ENCODE assay signal across 8 cellular contexts in the genomic region with DNA sequence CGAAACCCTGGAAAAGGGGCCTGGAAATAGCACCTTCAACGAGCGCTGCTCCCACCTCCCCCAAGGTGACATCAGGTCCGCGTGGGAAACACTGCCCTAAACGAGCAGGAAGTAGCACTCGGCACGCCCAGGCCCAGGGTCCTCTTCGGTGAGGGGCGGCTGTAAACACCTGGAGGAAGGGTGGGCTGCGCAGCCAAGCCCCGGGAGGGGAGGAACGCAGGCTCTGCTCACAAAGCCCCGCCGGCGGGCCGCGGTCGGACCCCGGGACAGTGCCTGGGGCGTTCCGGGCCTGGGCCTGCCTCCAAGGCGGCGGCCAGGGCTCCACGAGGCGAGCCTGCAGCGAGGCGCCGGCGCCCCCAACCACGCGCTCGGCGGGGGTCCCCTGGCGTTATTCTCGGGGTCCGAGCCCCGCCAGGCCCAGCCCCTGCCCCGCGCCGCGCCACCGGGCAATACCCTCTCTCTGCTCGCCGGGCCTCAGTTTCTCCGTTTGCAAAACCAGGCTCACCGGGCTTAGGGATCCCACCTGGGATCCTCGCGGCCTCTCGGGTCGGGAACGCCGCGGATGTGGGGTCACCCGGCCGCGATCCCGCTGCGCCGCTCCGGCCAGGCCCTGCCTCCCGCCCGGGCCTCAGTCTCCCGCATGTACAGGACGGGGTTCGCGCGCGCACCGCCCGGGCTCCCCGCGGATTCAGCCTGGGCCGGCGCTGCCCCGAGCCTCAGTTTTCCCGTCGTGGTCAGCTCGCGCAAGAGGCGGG. TPM values are rescaled to one million over a fixed set of nuclear protein-coding genes. Genes with fewer than 3 reads are reported as not detected.
DNase-seq lines count a peak whose midpoint lies in the region; ATAC-seq and TF ChIP-seq lines count a peak whose summit lies in the region.

No MANE protein-coding gene starts in this region.

- DNase-seq in COR-L47 (lab: John Stamatoyannopoulos, UW) (peak; percentile 47), NCI-H226 (peak; percentile 38), fibroblast of pulmonary artery (ENCODE audit: low read depth) (peak; percentile 28), trophoblast cell (peak in 1 of 2 donors; percentile 43), putamen (ENCODE audit: low spot score) (no peak), cerebellum (ENCODE audit: low spot score) (no peak)
- peak; percentile 68 for DNase-seq in activated T-cell treated with anti-CD3 and anti-CD28 coated beads, Interleukin-2, amount 50 U/mL, for 4 hours

- H4K91ac ChIP-seq in trophoblast cell (ENCODE audit: low read depth, low read length): peak overlapping the region; percentile 85

- peak overlapping the region; percentile 87 for H3K18ac ChIP-seq in trophoblast cell (ENCODE audit: low read length)

- H3K4me3 ChIP-seq in fibroblast of pulmonary artery (replicated peaks; ENCODE audit: low read depth, low read length) (peak overlapping the region; percentile 77), trophoblast cell (ENCODE audit: low read depth, low read length) (peak overlapping the region; percentile 98)

- no peaks in the 10 kb centered on the region for H3K27me3 Mint-ChIP-seq in activated T-cell treated with anti-CD3 and anti-CD28 coated beads, Interleukin-2, amount 50 U/mL, for 4 hours (ENCODE audit: low read depth)

- H3K27ac ChIP-seq in trophoblast cell (ENCODE audit: low read depth, low read length): peak overlapping the region; percentile 75

- peak overlapping the region; percentile 91 for H2AK5ac ChIP-seq in trophoblast cell (ENCODE audit: low read length)

- peak overlapping the region; percentile 85 for H3K4me2 ChIP-seq in trophoblast cell (ENCODE audit: low read length)

- H2AFZ ChIP-seq in trophoblast cell (ENCODE audit: insufficient read depth, low read length, poor library complexity): peak overlapping the region; percentile 73

- H2BK12ac ChIP-seq in trophoblast cell (ENCODE audit: low read length): no peak overlapping the region

- H3K36me3 ChIP-seq in trophoblast cell (ENCODE audit: control insufficient read depth in 1 of 2, insufficient read depth in 2 of 2, low read length in 2 of 2): peaks cover 21 to 29% of the 10 kb centered on the region in 2 experiments

- H2BK5ac ChIP-seq in trophoblast cell (ENCODE audit: low read depth, low read length, poor library complexity): peak overlapping the region; percentile 70

- peaks cover 3% of the 10 kb centered on the region for H3K36me3 Mint-ChIP-seq in activated T-cell treated with anti-CD3 and anti-CD28 coated beads, Interleukin-2, amount 50 U/mL, for 4 hours (ENCODE audit: insufficient read depth)

- peak overlapping the region; percentile 95 for H3K14ac ChIP-seq in trophoblast cell (ENCODE audit: low read length)

- peak; percentile 2 for ATAC-seq in GM21526 (IDR thresholded peaks at IDR 0.05; ENCODE audit: low FRiP score, unreplicated experiment)
- ATAC-seq in activated T-cell treated with anti-CD3 and anti-CD28 coated beads, Interleukin-2, amount 50 U/mL, for 4 hours: peak; percentile 36 to 37

- WGBS in trophoblast cell (ENCODE audit: extremely low coverage, insufficient coverage, insufficient read length): no CpG with 5 or more reads among the region's 81 CpGs

- peaks cover 40% of the 10 kb centered on the region for H3K4me1 Mint-ChIP-seq in activated T-cell treated with anti-CD3 and anti-CD28 coated beads, Interleukin-2, amount 50 U/mL, for 4 hours (ENCODE audit: low read depth)

- peak overlapping the region; percentile 96 for H3K4me3 Mint-ChIP-seq in activated T-cell treated with anti-CD3 and anti-CD28 coated beads, Interleukin-2, amount 50 U/mL, for 4 hours

- peak overlapping the region; percentile 88 for H4K8ac ChIP-seq in trophoblast cell (ENCODE audit: low read depth, low read length)

- no peak overlapping the region for H3K23ac ChIP-seq in trophoblast cell (ENCODE audit: low read length)

- H2BK120ac ChIP-seq in trophoblast cell (ENCODE audit: insufficient read depth, low read length, poor library complexity): peak overlapping the region; percentile 87

- H3K4me1 ChIP-seq in trophoblast cell (ENCODE audit: control insufficient read depth in 1 of 2, insufficient read depth in 2 of 2, low read length in 2 of 2): peaks cover 11 to 18% of the 10 kb centered on the region in 2 experiments

- H3K4ac ChIP-seq in trophoblast cell (ENCODE audit: low read depth, low read length): peak overlapping the region; percentile 99

- peaks cover 7% of the 10 kb centered on the region for H3K9me3 ChIP-seq in trophoblast cell (ENCODE audit: insufficient read depth, low read depth, low read length)

- no peaks in the 10 kb centered on the region for H3K27me3 ChIP-seq in trophoblast cell (ENCODE audit: insufficient read depth, low read length)

- no peaks in the 10 kb centered on the region for H3K9me3 Mint-ChIP-seq in activated T-cell treated with anti-CD3 and anti-CD28 coated beads, Interleukin-2, amount 50 U/mL, for 4 hours

- H4K12ac ChIP-seq in trophoblast cell (ENCODE audit: low read depth, low read length): peak overlapping the region; percentile 91

- H3K79me2 ChIP-seq in trophoblast cell (ENCODE audit: control insufficient read depth, insufficient read depth, low read length, poor library complexity): peaks cover 54% of the 10 kb centered on the region

- H3K9ac ChIP-seq in trophoblast cell (ENCODE audit: low read length): peak overlapping the region; percentile 99

- no peak for TF ChIP-seq CTCF in fibroblast of pulmonary artery (IDR thresholded peaks at IDR 0.05; ENCODE audit: low read length, missing control alignments)

- peaks cover 14% of the 10 kb centered on the region for H3K79me1 ChIP-seq in trophoblast cell (ENCODE audit: low read length)

RNA-seq across cellular contexts. Expression of a gene that starts 0.6 kb away (rescaled TPM):
- total RNA-seq in activated T-cell treated with anti-CD3 and anti-CD28 coated beads, Interleukin-2, amount 50 U/mL, for 4 hours: 100 to 1,000 TPM; 144 to 162 (median 147) TPM
- polyA plus RNA-seq in trophoblast cell (2013): 70.7 and 73.5 TPM in 2 replicates
- total RNA-seq in cerebellum: 13.2 TPM

RNA-seq across cellular contexts. Expression of a gene that starts 13.8 kb away (rescaled TPM):
- total RNA-seq in activated T-cell treated with anti-CD3 and anti-CD28 coated beads, Interleukin-2, amount 50 U/mL, for 4 hours: 1 to 10 TPM; 8.0 to 9.9 (median 8.3) TPM
- 15.0 and 16.0 TPM in 2 replicates for polyA plus RNA-seq in trophoblast cell (2013)
- total RNA-seq in cerebellum: 3.2 TPM

RNA-seq across cellular contexts. Expression of a gene that starts 22.7 kb away (rescaled TPM):
- total RNA-seq in activated T-cell treated with anti-CD3 and anti-CD28 coated beads, Interleukin-2, amount 50 U/mL, for 4 hours: not detected
- 0.47 and 0.48 TPM in 2 replicates for polyA plus RNA-seq in trophoblast cell (2013)
- not detected for total RNA-seq in cerebellum

RNA-seq across cellular contexts. Expression of a gene that starts 29.0 kb away (rescaled TPM):
- 100 to 1,000 TPM; 110 to 123 (median 119) TPM for total RNA-seq in activated T-cell treated with anti-CD3 and anti-CD28 coated beads, Interleukin-2, amount 50 U/mL, for 4 hours
- polyA plus RNA-seq in trophoblast cell (2013): 35.6 and 40.7 TPM in 2 replicates
- total RNA-seq in cerebellum: 14.4 TPM

RNA-seq across cellular contexts. Expression of a gene that starts 32.9 kb away (rescaled TPM):
- under 1 TPM in 2 of 3 donors, not detected in 1; 0.87 to 0.94 TPM for total RNA-seq in activated T-cell treated with anti-CD3 and anti-CD28 coated beads, Interleukin-2, amount 50 U/mL, for 4 hours
- polyA plus RNA-seq in trophoblast cell (2013): 0.04 TPM in 1 of 2 replicates, not detected in the other
- total RNA-seq in cerebellum: not detected

Comparison
In these comparisons a context has a peak if more than half of its experiments do, and no peak if none do; other contexts are left out.
1. DNase-seq: peak in COR-L47 (single experiment), NCI-H226 (single experiment), activated T-cell treated with anti-CD3 and anti-CD28 coated beads, Interleukin-2, amount 50 U/mL, for 4 hours (single experiment) and fibroblast of pulmonary artery (single experiment); none in putamen (single experiment) and cerebellum (single experiment).
2. RNA of a gene that starts 0.6 kb away (total RNA-seq): 144 to 162 TPM in activated T-cell treated with anti-CD3 and anti-CD28 coated beads, Interleukin-2, amount 50 U/mL, for 4 hours; 13.2 TPM in cerebellum (single experiment); every median in the first group is over 10 times any median in the second.